Comparison of ENCODE assay signal across 16 cellular contexts in the genomic region with DNA sequence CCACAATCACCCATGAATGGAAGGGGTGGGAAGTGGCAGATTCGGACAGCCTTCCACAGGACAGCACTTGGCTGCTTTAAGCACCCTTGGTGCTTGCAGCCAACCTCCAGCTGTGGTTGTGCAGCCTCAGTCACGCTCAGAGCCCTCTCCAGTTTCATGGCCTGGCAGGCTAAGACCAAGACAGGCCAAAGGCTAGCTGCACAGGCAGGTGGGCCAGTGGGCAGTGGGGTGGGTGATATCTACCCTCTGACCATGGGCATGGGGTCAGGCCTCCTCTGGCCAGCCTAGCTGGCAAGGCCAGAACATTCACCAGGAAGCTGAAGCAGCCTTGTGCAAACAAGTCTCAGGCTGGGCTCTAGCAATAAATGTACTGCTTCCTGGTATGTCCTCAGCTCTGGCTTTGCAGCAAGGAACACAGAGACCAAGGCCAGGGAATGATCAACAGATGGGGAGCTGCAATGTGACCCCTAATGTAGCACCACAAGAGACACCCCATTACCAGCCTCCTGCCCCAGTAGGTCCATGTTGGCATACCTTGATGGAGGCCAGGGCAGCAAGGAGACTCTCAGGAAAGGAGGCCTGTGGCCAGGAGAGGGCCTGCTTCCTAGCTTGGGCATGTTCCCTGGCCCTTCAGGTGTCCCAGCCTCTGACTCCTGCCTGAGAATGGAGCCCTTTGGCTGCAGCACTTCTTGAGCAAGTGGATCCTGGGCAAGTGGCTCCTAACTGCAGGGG. TPM values are rescaled to one million over a fixed set of nuclear protein-coding genes. Genes with fewer than 3 reads are reported as not detected.
DNase-seq lines count a peak whose midpoint lies in the region; ATAC-seq, FAIRE-seq and TF ChIP-seq lines count a peak whose summit lies in the region.
"Had no signal": no experiment of that assay in that cellular context is flagged by ENCODE, and none has a peak within 500 bp of the region (broad histone marks: within the 10 kb centered on the region; RNA-seq: fewer than 3 reads in every experiment).

No MANE protein-coding gene starts in this region.

- no peak for FAIRE-seq in small intestine (lab: Jason Lieb, UNC)
- FAIRE-seq: keratinocyte had no signal

- H3K27ac ChIP-seq in PC-9: peak overlapping the region; percentile 29; the same call in 1 of the 2 replicates
- peak overlapping the region in 1 of 2 donors; percentile 28 for H3K27ac ChIP-seq in left lung
- H3K27ac ChIP-seq in small intestine (ENCODE audit: low read depth in 1 of 2, low read length in 1 of 2): peak overlapping the region; percentile 66 to 89
- H3K27ac ChIP-seq in SK-N-SH (ENCODE audit: low read depth in 2 of 2, low read length in 1 of 2): no peak overlapping the region

- peaks cover 9% of the 10 kb centered on the region; the same call in 1 of the 2 replicates for H4K20me1 ChIP-seq in PC-9 (ENCODE audit: insufficient read depth)
- peaks cover 29% of the 10 kb centered on the region for H4K20me1 ChIP-seq in SK-N-SH (ENCODE audit: insufficient read depth)

- peak; percentile 90 for DNase-seq in LNCaP clone FGC (ENCODE audit: low read depth)
- DNase-seq in PC-9: peak in 1 of 2 experiments; percentile 64
- no peak for DNase-seq in left lung
- peak; percentile 84 for DNase-seq in small intestine
- DNase-seq in SK-N-SH: no peak
- DNase-seq in activated CD8-positive, alpha-beta memory T cell treated with anti-CD3 and anti-CD28 coated beads, Interleukin-2, amount 10 ng/mL, durations not matched to agents 7 days and 5 days: no peak
- no peak for DNase-seq in nucleus accumbens (lab: John Stamatoyannopoulos, UW)
- DNase-seq: activated CD4-positive, alpha-beta T cell treated with anti-CD3 and anti-CD28 coated beads, Interleukin-2, amount 10 ng/mL, durations not matched to agents 7 days and 5 days; activated gamma-delta T cell treated with Interleukin-2 at 50 U/mL for 16 hours; BE2C; hippocampal formation; NK-92 treated with Interleukin-12 subunit alpha and Interleukin-12 subunit beta, amount 100 ng/mL, for 24 hours had no signal

- WGBS in small intestine, 3 donors: 30 to 52% (median 46%) methylated on average over 2 of the region's 2 CpGs
- 100% methylated on average over 1 of the region's 2 CpGs for WGBS in SK-N-SH (ENCODE audit: low lambda C conversion rate)

- BruUV-seq in PC-9 (replicated peaks; lab: Mats Ljungman, UMichigan): no TSS peak

- H3K79me2 ChIP-seq in PC-9 (ENCODE audit: low read depth): no peaks in the 10 kb centered on the region
- no peaks in the 10 kb centered on the region; the same call in 1 of the 2 replicates for H3K79me2 ChIP-seq in SK-N-SH (ENCODE audit: insufficient read depth)

- no peak overlapping the region for H3K9ac ChIP-seq in SK-N-SH

- H3K4me3 ChIP-seq in LNCaP clone FGC (ENCODE audit: low read depth, low read length) (no peak overlapping the region), PC-9 (no peak overlapping the region), left lung (no peak overlapping the region), small intestine (ENCODE audit: low read depth in 1 of 2, low read length in 2 of 2) (no peak overlapping the region), SK-N-SH (ENCODE audit: low read depth in 2 of 2, low read length in 1 of 2) (no peak overlapping the region)

- H3K27me3 ChIP-seq in PC-9 (ENCODE audit: insufficient read depth, low read depth): no peaks in the 10 kb centered on the region
- no peaks in the 10 kb centered on the region for H3K27me3 ChIP-seq in left lung
- H3K27me3 ChIP-seq in small intestine (ENCODE audit: control insufficient read depth in 2 of 2, insufficient read depth in 2 of 2, low read length in 2 of 2): no peaks in the 10 kb centered on the region
- no peaks in the 10 kb centered on the region for H3K27me3 ChIP-seq in SK-N-SH (ENCODE audit: insufficient read depth)
- H3K27me3 ChIP-seq: BE2C had no signal

- H3K36me3 Mint-ChIP-seq in activated CD8-positive, alpha-beta memory T cell treated with anti-CD3 and anti-CD28 coated beads, Interleukin-2, amount 10 ng/mL, durations not matched to agents 7 days and 5 days: no peaks in the 10 kb centered on the region

- no peak overlapping the region for H3K4me3 Mint-ChIP-seq in activated CD8-positive, alpha-beta memory T cell treated with anti-CD3 and anti-CD28 coated beads, Interleukin-2, amount 10 ng/mL, durations not matched to agents 7 days and 5 days
- H3K4me3 Mint-ChIP-seq: activated CD4-positive, alpha-beta T cell treated with anti-CD3 and anti-CD28 coated beads, Interleukin-2, amount 10 ng/mL, durations not matched to agents 7 days and 5 days had no signal

- no peak for TF ChIP-seq EP300 in SK-N-SH (IDR thresholded peaks at IDR 0.05; ENCODE audit: borderline replicate concordance in 1 of 2, low read depth in 1 of 2, low read length in 1 of 2)

- H3K4me2 ChIP-seq in PC-9: no peak overlapping the region
- H3K4me2 ChIP-seq in SK-N-SH: no peak overlapping the region

- no peak overlapping the region for H3K27ac Mint-ChIP-seq in activated CD8-positive, alpha-beta memory T cell treated with anti-CD3 and anti-CD28 coated beads, Interleukin-2, amount 10 ng/mL, durations not matched to agents 7 days and 5 days
- H3K27ac Mint-ChIP-seq: activated CD4-positive, alpha-beta T cell treated with anti-CD3 and anti-CD28 coated beads, Interleukin-2, amount 10 ng/mL, durations not matched to agents 7 days and 5 days had no signal

- CTCF ChIA-PET in PC-9 (lab: Charles Lee): interaction anchor here (0.6 kb wide), 2 partner anchors 41 to 202 kb away, joined by 3 read pairs; no protein-coding TSS in a partner anchor
- CTCF ChIA-PET in SK-N-SH (lab: Yijun Ruan, JAX): interaction anchor here (0.8 to 2.9 kb wide), 9 partner anchors 10 to 297 kb away, joined by 3 to 9 read pairs (median 5); partner anchors contain the start of genes ATP6V0D1, KCTD19, LRRC36 and ZDHHC1
- CTCF ChIA-PET in activated CD8-positive, alpha-beta memory T cell treated with anti-CD3 and anti-CD28 coated beads, Interleukin-2, amount 10 ng/mL, durations not matched to agents 7 days and 5 days (lab: Charles Lee): interaction anchor here (1.1 to 15.6 kb wide), 3 partner anchors 14 to 52 kb away, joined by 3 to 139 read pairs (median 14); no protein-coding TSS in a partner anchor

- peaks cover 16% of the 10 kb centered on the region for H3K4me1 Mint-ChIP-seq in activated CD8-positive, alpha-beta memory T cell treated with anti-CD3 and anti-CD28 coated beads, Interleukin-2, amount 10 ng/mL, durations not matched to agents 7 days and 5 days

- H3K27me3 Mint-ChIP-seq in activated CD8-positive, alpha-beta memory T cell treated with anti-CD3 and anti-CD28 coated beads, Interleukin-2, amount 10 ng/mL, durations not matched to agents 7 days and 5 days: no peaks in the 10 kb centered on the region
- H3K27me3 Mint-ChIP-seq: activated CD4-positive, alpha-beta T cell treated with anti-CD3 and anti-CD28 coated beads, Interleukin-2, amount 10 ng/mL, durations not matched to agents 7 days and 5 days had no signal

- 0 out of 2 replicates have a peak, but pooled peaks cover 4% of the 10 kb centered on the region for H3F3A ChIP-seq in PC-9 (ENCODE audit: insufficient read depth, low read depth)
- H3F3A ChIP-seq in SK-N-SH (replicated peaks; ENCODE audit: insufficient read depth): no peaks in the 10 kb centered on the region

- no peak overlapping the region for H2AFZ ChIP-seq in PC-9
- no peak overlapping the region for H2AFZ ChIP-seq in SK-N-SH (ENCODE audit: low read depth)

- H3K9me2 ChIP-seq in PC-9 (ENCODE audit: insufficient read depth) (no peaks in the 10 kb centered on the region), SK-N-SH (no peaks in the 10 kb centered on the region)

- ATAC-seq in left lung: peak; percentile 64
- ATAC-seq in HG02981 (IDR thresholded peaks at IDR 0.05; ENCODE audit: unreplicated experiment): no peak
- no peak for ATAC-seq in activated CD8-positive, alpha-beta memory T cell treated with anti-CD3 and anti-CD28 coated beads, Interleukin-2, amount 10 ng/mL, durations not matched to agents 7 days and 5 days

- no peak for TF ChIP-seq RAD21 in SK-N-SH (IDR thresholded peaks at IDR 0.05; ENCODE audit: low read length)

- intact Hi-C loops in PC-9 (cut with micrococcal nuclease; ENCODE audit: unreplicated experiment): no loop called here
- intact Hi-C loops in left lung (cut with DNase I): no loop called here

- POLR2A ChIA-PET in PC-9 (lab: Charles Lee; ENCODE audit: unreplicated experiment): interaction anchor here (0.5 kb wide), 1 partner anchor 958 kb away, joined by 3 read pairs; no protein-coding TSS in a partner anchor
- POLR2A ChIA-PET in SK-N-SH (lab: Yijun Ruan, JAX): interaction anchor here (0.8 kb wide), 1 partner anchor 9 kb away, joined by 3 read pairs; no protein-coding TSS in a partner anchor

- TF ChIP-seq CTCF in LNCaP clone FGC (IDR thresholded peaks at IDR 0.05; ENCODE audit: control insufficient read depth, extremely low read depth, insufficient read depth) (no peak), PC-9 (conservative IDR thresholded peaks at IDR 0.05) (no peak), left lung (IDR thresholded peaks at IDR 0.05) (no peak), SK-N-SH (IDR thresholded peaks at IDR 0.05) (no peak)

- H3K9me3 ChIP-seq in PC-9 (ENCODE audit: insufficient read depth, low read depth): no peaks in the 10 kb centered on the region
- no peaks in the 10 kb centered on the region for H3K9me3 ChIP-seq in left lung
- no peaks in the 10 kb centered on the region for H3K9me3 ChIP-seq in small intestine (ENCODE audit: control insufficient read depth, low read depth)
- H3K9me3 ChIP-seq in SK-N-SH: no peaks in the 10 kb centered on the region
- H3K9me3 ChIP-seq: BE2C had no signal

- H3K9me3 Mint-ChIP-seq in activated CD8-positive, alpha-beta memory T cell treated with anti-CD3 and anti-CD28 coated beads, Interleukin-2, amount 10 ng/mL, durations not matched to agents 7 days and 5 days (ENCODE audit: low read depth): no peaks in the 10 kb centered on the region
- H3K9me3 Mint-ChIP-seq: activated CD4-positive, alpha-beta T cell treated with anti-CD3 and anti-CD28 coated beads, Interleukin-2, amount 10 ng/mL, durations not matched to agents 7 days and 5 days had no signal

- H3K36me3 ChIP-seq in PC-9 (ENCODE audit: low read depth): no peaks in the 10 kb centered on the region
- peaks cover 0 to 79% of the 10 kb centered on the region in 2 donors for H3K36me3 ChIP-seq in left lung
- peaks cover 3 to 7% of the 10 kb centered on the region in 2 donors for H3K36me3 ChIP-seq in small intestine (ENCODE audit: control insufficient read depth in 2 of 2, insufficient read depth in 2 of 2, low read length in 2 of 2)
- peaks cover 0 to 11% of the 10 kb centered on the region in 2 experiments for H3K36me3 ChIP-seq in SK-N-SH (replicated peaks in 1 of 2; ENCODE audit: control insufficient read depth in 1 of 2, insufficient read depth in 2 of 2, low read length in 1 of 2)

- H3K4me1 ChIP-seq in PC-9 (replicated peaks; ENCODE audit: insufficient read depth): peaks cover 4% of the 10 kb centered on the region; the same call in 1 of the 2 replicates
- peaks cover 43 to 63% of the 10 kb centered on the region in 2 donors for H3K4me1 ChIP-seq in left lung
- peaks cover 20 to 29% of the 10 kb centered on the region in 2 donors for H3K4me1 ChIP-seq in small intestine (ENCODE audit: control insufficient read depth in 2 of 2, insufficient read depth in 1 of 2, low read depth in 1 of 2, low read length in 1 of 2)
- peaks cover 0 to 12% of the 10 kb centered on the region in 2 experiments; a peak in 1 of 4 replicates for H3K4me1 ChIP-seq in SK-N-SH (ENCODE audit: control insufficient read depth in 1 of 2, insufficient read depth in 2 of 2, low read depth in 1 of 2, low read length in 1 of 2)
- H3K4me1 ChIP-seq: BE2C had no signal

RNA-seq across cellular contexts. Expression of gene HSD11B2, which starts 20.9 kb away (rescaled TPM):
- total RNA-seq in PC-9 (2021) (5.0 and 5.3 TPM in 2 replicates), left lung (1 to 10 TPM; 2.5 to 3.9 TPM)
- polyA plus RNA-seq in small intestine (100 to 1,000 TPM in 2 of 3 donors, 10 to 100 TPM in 1; 93.7 to 166 (median 129) TPM), SK-N-SH (2012; rRNA removed) (0.19 and 0.23 TPM in 2 replicates)
- 0.08 and 0.10 TPM in 2 replicates for polyA plus RNA-seq in SK-N-SH (2012; cell fraction: cytosol; rRNA removed)
- 0.58 and 0.75 TPM in 2 replicates for polyA plus RNA-seq in SK-N-SH (2012; cell fraction: nucleus; rRNA removed)
- total RNA-seq in activated CD8-positive, alpha-beta memory T cell treated with anti-CD3 and anti-CD28 coated beads, Interleukin-2, amount 10 ng/mL, durations not matched to agents 7 days and 5 days: under 1 TPM in 1 of 2 experiments, not detected in 1; 0.14 TPM
- total RNA-seq: activated CD4-positive, alpha-beta T cell treated with anti-CD3 and anti-CD28 coated beads, Interleukin-2, amount 10 ng/mL, durations not matched to agents 7 days and 5 days had no signal

RNA-seq across cellular contexts. Expression of gene ATP6V0D1, which starts 29.1 kb away (rescaled TPM):
- total RNA-seq in PC-9 (2021) (51.5 and 61.0 TPM in 2 replicates), left lung (100 to 1,000 TPM; 142 to 185 TPM)
- polyA plus RNA-seq in small intestine (100 to 1,000 TPM; 120 to 158 (median 154) TPM), SK-N-SH (2012; rRNA removed) (111 and 135 TPM in 2 replicates)
- 86.6 and 113 TPM in 2 replicates for polyA plus RNA-seq in SK-N-SH (2012; cell fraction: cytosol; rRNA removed)
- polyA plus RNA-seq in SK-N-SH (2012; cell fraction: nucleus; rRNA removed): 102 and 104 TPM in 2 replicates
- 10 to 100 TPM; 42.1 to 58.3 TPM for total RNA-seq in activated CD8-positive, alpha-beta memory T cell treated with anti-CD3 and anti-CD28 coated beads, Interleukin-2, amount 10 ng/mL, durations not matched to agents 7 days and 5 days

RNA-seq across cellular contexts. Expression of gene AGRP, which starts 31.5 kb away (rescaled TPM):
- total RNA-seq in PC-9 (2021): not detected in 2 replicates
- 1 to 10 TPM; 1.5 to 1.9 TPM for total RNA-seq in left lung
- under 1 TPM in 1 of 3 donors, not detected in 2; 0.10 TPM for polyA plus RNA-seq in small intestine
- not detected in 2 replicates for polyA plus RNA-seq in SK-N-SH (2012; rRNA removed)
- not detected in 2 replicates for polyA plus RNA-seq in SK-N-SH (2012; cell fraction: cytosol; rRNA removed)
- polyA plus RNA-seq in SK-N-SH (2012; cell fraction: nucleus; rRNA removed): not detected in 2 replicates
- not detected for total RNA-seq in activated CD8-positive, alpha-beta memory T cell treated with anti-CD3 and anti-CD28 coated beads, Interleukin-2, amount 10 ng/mL, durations not matched to agents 7 days and 5 days
- total RNA-seq: activated CD4-positive, alpha-beta T cell treated with anti-CD3 and anti-CD28 coated beads, Interleukin-2, amount 10 ng/mL, durations not matched to agents 7 days and 5 days; M059J; subcutaneous adipose tissue had no signal
- polyA plus RNA-seq: keratinocyte had no signal

RNA-seq across cellular contexts. Expression of gene ZDHHC1, which starts 35.6 kb away (rescaled TPM):
- total RNA-seq in PC-9 (2021) (12.8 and 14.9 TPM in 2 replicates), left lung (10 to 100 TPM; 14.4 to 14.7 TPM)
- polyA plus RNA-seq in small intestine (1 to 10 TPM in 2 of 3 donors, not detected in 1; 1.9 to 5.3 TPM), SK-N-SH (2012; rRNA removed) (14.2 and 15.8 TPM in 2 replicates)
- 6.2 and 10.5 TPM in 2 replicates for polyA plus RNA-seq in SK-N-SH (2012; cell fraction: cytosol; rRNA removed)
- polyA plus RNA-seq in SK-N-SH (2012; cell fraction: nucleus; rRNA removed): 39.7 and 44.1 TPM in 2 replicates
- under 1 TPM; 0.41 to 0.49 TPM for total RNA-seq in activated CD8-positive, alpha-beta memory T cell treated with anti-CD3 and anti-CD28 coated beads, Interleukin-2, amount 10 ng/mL, durations not matched to agents 7 days and 5 days

RNA-seq across cellular contexts. Expression of gene TPPP3, which starts 58.6 kb away (rescaled TPM):
- 3.1 and 4.5 TPM in 2 replicates for total RNA-seq in PC-9 (2021)
- total RNA-seq in left lung: 10 to 100 TPM; 79.2 to 91.3 TPM
- polyA plus RNA-seq in small intestine: 10 to 100 TPM; 10.3 to 34.8 (median 19.9) TPM
- 33.5 and 36.2 TPM in 2 replicates for polyA plus RNA-seq in SK-N-SH (2012; rRNA removed)
- polyA plus RNA-seq in SK-N-SH (2012; cell fraction: cytosol; rRNA removed): 22.8 and 30.9 TPM in 2 replicates
- polyA plus RNA-seq in SK-N-SH (2012; cell fraction: nucleus; rRNA removed): 21.8 and 23.5 TPM in 2 replicates
- total RNA-seq in activated CD8-positive, alpha-beta memory T cell treated with anti-CD3 and anti-CD28 coated beads, Interleukin-2, amount 10 ng/mL, durations not matched to agents 7 days and 5 days: not detected
- total RNA-seq: activated CD4-positive, alpha-beta T cell treated with anti-CD3 and anti-CD28 coated beads, Interleukin-2, amount 10 ng/mL, durations not matched to agents 7 days and 5 days had no signal

Comparison
In these comparisons a context has a peak if more than half of its experiments do, and no peak if none do; other contexts are left out.
1. DNase-seq: peak in LNCaP clone FGC (single experiment) and small intestine (single experiment); none in left lung (0 of 2), SK-N-SH (single experiment), activated CD8-positive, alpha-beta memory T cell treated with anti-CD3 and anti-CD28 coated beads, Interleukin-2, amount 10 ng/mL, durations not matched to agents 7 days and 5 days (single experiment) and nucleus accumbens (0 of 56).
2. H3K27ac ChIP-seq: peak in PC-9 (single experiment) and small intestine (2 of 2); none in SK-N-SH (0 of 2).